Comparison of ENCODE assay signal across 1 cellular context in the genomic region with DNA sequence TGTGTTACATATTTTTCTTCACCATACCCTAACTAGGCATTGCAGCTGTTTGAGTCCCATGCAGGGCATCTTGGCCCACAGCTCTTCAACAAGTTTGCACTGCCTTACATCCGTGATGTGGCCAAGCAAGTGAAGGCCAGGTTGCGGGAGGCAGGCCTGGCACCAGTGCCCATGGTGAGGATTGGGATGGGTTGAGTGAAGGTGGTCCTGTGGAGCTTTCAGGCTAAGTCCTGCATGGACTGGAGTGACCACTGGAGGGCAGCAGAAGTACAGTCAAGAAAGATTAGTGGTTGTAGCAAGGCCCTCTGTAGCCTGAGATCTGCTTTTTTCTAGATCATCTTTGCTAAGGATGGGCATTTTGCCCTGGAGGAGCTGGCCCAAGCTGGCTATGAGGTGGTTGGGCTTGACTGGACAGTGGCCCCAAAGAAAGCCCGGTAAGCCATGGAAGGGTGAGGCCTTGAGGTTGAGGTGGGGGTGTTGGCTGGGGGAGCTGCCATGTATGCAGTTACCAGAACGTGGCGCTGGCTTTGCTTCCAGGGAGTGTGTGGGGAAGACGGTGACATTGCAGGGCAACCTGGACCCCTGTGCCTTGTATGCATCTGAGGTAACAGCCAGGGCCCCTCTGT.
A peak's percentile ranks its signal among the peaks of the same experiment; 100 is the strongest.
TF ChIP-seq lines count a peak whose summit lies in the region.

No MANE protein-coding gene starts in this region.

TF ChIP-seq in K562, 482 proteins besides CTCF, POLR2A, EP300 and RAD21 (continued from another document and continues in another):
- TF ChIP-seq ZBTB7A (IDR thresholded peaks at IDR 0.05; ENCODE audit: borderline replicate concordance, control insufficient read depth, low read depth, low read length) (no peak; the same call in 1 of the 2 replicates), HMG20A (CRISPR knock-in tag; conservative IDR thresholded peaks at IDR 0.05) (no peak), RBM14 (IDR thresholded peaks at IDR 0.05; ENCODE audit: borderline replicate concordance, insufficient read depth, low read depth, low read length) (no peak), PCBP2 (IDR thresholded peaks at IDR 0.05; ENCODE audit: low read depth, low read length, poor library complexity, severe bottlenecking) (no peak), KDM2B (CRISPR knock-in tag; IDR thresholded peaks at IDR 0.05) (no peak), EGR1 (conservative IDR thresholded peaks at IDR 0.05) (no peak), SAP30 (IDR thresholded peaks at IDR 0.05; ENCODE audit: borderline replicate concordance, insufficient read depth, low read depth, low read length, poor library complexity, severe bottlenecking) (no peak), POLR2H (tag; IDR thresholded peaks at IDR 0.05; ENCODE audit: low read depth) (no peak), ZZZ3 (IDR thresholded peaks at IDR 0.05) (no peak), ZNF57 (CRISPR knock-in tag; IDR thresholded peaks at IDR 0.05) (no peak), PURB (CRISPR knock-in tag; IDR thresholded peaks at IDR 0.05; ENCODE audit: low read depth) (no peak), HMG20B (CRISPR knock-in tag; IDR thresholded peaks at IDR 0.05) (no peak), KLF16 (IDR thresholded peaks at IDR 0.05) (no peak), ZBTB12 (CRISPR knock-in tag; IDR thresholded peaks at IDR 0.05) (no peak), HNRNPLL (IDR thresholded peaks at IDR 0.05; ENCODE audit: low read depth, low read length, poor library complexity, severe bottlenecking) (peak; percentile 9), MTA1 (IDR thresholded peaks at IDR 0.05; ENCODE audit: borderline replicate concordance) (no peak), ASH1L (IDR thresholded peaks at IDR 0.05; ENCODE audit: borderline replicate concordance, low read depth, partially characterized antibody) (no peak), ZNF445 (CRISPR knock-in tag; IDR thresholded peaks at IDR 0.05; ENCODE audit: low read depth) (no peak), MAZ (CRISPR knock-in tag; conservative IDR thresholded peaks at IDR 0.05 in 1 of 2, IDR thresholded peaks at IDR 0.05 in 1 of 2) (peak in 1 of 2 experiments; percentile 59; a peak in 2 of 4 replicates), BCL6 (CRISPR knock-in tag; IDR thresholded peaks at IDR 0.05) (0 out of 2 replicates have a peak, but pooled peaks have one; percentile 9), PYGO2 (tag; IDR thresholded peaks at IDR 0.05) (no peak), SAFB2 (IDR thresholded peaks at IDR 0.05; ENCODE audit: borderline replicate concordance, low read depth, low read length, severe bottlenecking) (no peak), ZSCAN32 (CRISPR knock-in tag; IDR thresholded peaks at IDR 0.05) (no peak), U2AF2 (optimal IDR thresholded peaks at IDR 0.05; ENCODE audit: low read depth, low read length) (no peak), ZNF77 (CRISPR knock-in tag; IDR thresholded peaks at IDR 0.05) (no peak), HLTF (IDR thresholded peaks at IDR 0.05) (no peak), CREB5 (CRISPR knock-in tag; IDR thresholded peaks at IDR 0.05) (no peak), BCOR (IDR thresholded peaks at IDR 0.05) (no peak; the same call in 1 of the 2 replicates), GATAD2A (IDR thresholded peaks at IDR 0.05) (0 out of 2 replicates have a peak, but pooled peaks have one; percentile 43), POLR3A (IDR thresholded peaks at IDR 0.05; ENCODE audit: borderline replicate concordance, extremely low read depth, insufficient read depth, insufficient read length) (no peak), ZC3H11A (IDR thresholded peaks at IDR 0.05; ENCODE audit: low read depth, low read length) (no peak), HOMEZ (CRISPR knock-in tag; IDR thresholded peaks at IDR 0.05) (no peak), POLR3G (IDR thresholded peaks at IDR 0.05; ENCODE audit: extremely low read depth, insufficient read length, insufficient replicate concordance) (no peak), FOXO4 (CRISPR knock-in tag; IDR thresholded peaks at IDR 0.05) (peak; percentile 5; the same call in 1 of the 2 replicates), ETV5 (CRISPR knock-in tag; IDR thresholded peaks at IDR 0.05; ENCODE audit: low read depth) (0 out of 2 replicates have a peak, but pooled peaks have one; percentile 54), NEUROD1 (IDR thresholded peaks at IDR 0.05; ENCODE audit: borderline replicate concordance, low read depth, low read length, partially characterized antibody) (peak; percentile 49), ARID2 (IDR thresholded peaks at IDR 0.05) (peak; percentile 92), MIER1 (IDR thresholded peaks at IDR 0.05; ENCODE audit: low read depth) (no peak; the same call in 1 of the 2 replicates), ZFPM2 (CRISPR knock-in tag; IDR thresholded peaks at IDR 0.05) (no peak), HDGF (IDR thresholded peaks at IDR 0.05) (peak; percentile 99; the same call in 1 of the 2 replicates), TCF3 (CRISPR knock-in tag; IDR thresholded peaks at IDR 0.05) (no peak; the same call in 1 of the 2 replicates), CTBP1 (IDR thresholded peaks at IDR 0.05; ENCODE audit: borderline replicate concordance) (peak; percentile 77), ZNF41 (CRISPR knock-in tag; conservative IDR thresholded peaks at IDR 0.05) (no peak; the same call in 1 of the 2 replicates), HDAC3 (IDR thresholded peaks at IDR 0.05; ENCODE audit: borderline replicate concordance, partially characterized antibody) (no peak), EZH2 (IDR thresholded peaks at IDR 0.05; ENCODE audit: borderline replicate concordance, low read depth, low read length) (no peak), ARNT (IDR thresholded peaks at IDR 0.05) (peak in 1 of 2 experiments; percentile 87; a peak in 2 of 4 replicates), SMAD1 (IDR thresholded peaks at IDR 0.05; ENCODE audit: low read depth, low read length, partially characterized antibody) (peak; percentile 21), FOXP1 (CRISPR knock-in tag; IDR thresholded peaks at IDR 0.05) (no peak), CREBBP (IDR thresholded peaks at IDR 0.05; ENCODE audit: low read depth, low read length) (no peak), RNF2 (IDR thresholded peaks at IDR 0.05) (no peak), RFX1 (IDR thresholded peaks at IDR 0.05) (no peak), RFX5 (IDR thresholded peaks at IDR 0.05; ENCODE audit: low read depth, low read length) (no peak), ZNF121 (CRISPR knock-in tag; conservative IDR thresholded peaks at IDR 0.05) (no peak), HNRNPK (IDR thresholded peaks at IDR 0.05; ENCODE audit: low read depth, low read length, poor library complexity, severe bottlenecking) (no peak), ZNF408 (CRISPR knock-in tag; IDR thresholded peaks at IDR 0.05; ENCODE audit: low read depth) (no peak), FOXK2 (conservative IDR thresholded peaks at IDR 0.05 in 1 of 2, IDR thresholded peaks at IDR 0.05 in 1 of 2; ENCODE audit: low read depth in 2 of 2) (0 out of 4 replicates have a peak, but pooled peaks of 1 of the 2 experiments have one; percentile 11), KLF6 (CRISPR knock-in tag; IDR thresholded peaks at IDR 0.05; ENCODE audit: borderline replicate concordance) (no peak), XRCC5 (IDR thresholded peaks at IDR 0.05; ENCODE audit: low read depth, low read length) (peak; percentile 96), SIRT6 (IDR thresholded peaks at IDR 0.05; ENCODE audit: low read depth, low read length) (no peak), MXI1 (IDR thresholded peaks at IDR 0.05; ENCODE audit: low read depth, low read length) (no peak), RBM39 (optimal IDR thresholded peaks at IDR 0.05; ENCODE audit: low read depth, low read length) (no peak), NR2C2 (CRISPR knock-in tag; IDR thresholded peaks at IDR 0.05) (no peak), NR2C2 (tag; IDR thresholded peaks at IDR 0.05) (no peak)
- TF ChIP-seq, protein P1, sequence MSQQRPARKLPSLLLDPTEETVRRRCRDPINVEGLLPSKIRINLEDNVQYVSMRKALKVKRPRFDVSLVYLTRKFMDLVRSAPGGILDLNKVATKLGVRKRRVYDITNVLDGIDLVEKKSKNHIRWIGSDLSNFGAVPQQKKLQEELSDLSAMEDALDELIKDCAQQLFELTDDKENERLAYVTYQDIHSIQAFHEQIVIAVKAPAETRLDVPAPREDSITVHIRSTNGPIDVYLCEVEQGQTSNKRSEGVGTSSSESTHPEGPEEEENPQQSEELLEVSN (IDR thresholded peaks at IDR 0.05; ENCODE audit: borderline replicate concordance in 1 of 2, extremely low read depth in 1 of 2, insufficient read depth in 1 of 2, insufficient read length in 1 of 2, low read depth in 1 of 2, low read length in 1 of 2, poor library complexity in 1 of 2, severe bottlenecking in 1 of 2), result no peak
- TF ChIP-seq, protein P2, sequence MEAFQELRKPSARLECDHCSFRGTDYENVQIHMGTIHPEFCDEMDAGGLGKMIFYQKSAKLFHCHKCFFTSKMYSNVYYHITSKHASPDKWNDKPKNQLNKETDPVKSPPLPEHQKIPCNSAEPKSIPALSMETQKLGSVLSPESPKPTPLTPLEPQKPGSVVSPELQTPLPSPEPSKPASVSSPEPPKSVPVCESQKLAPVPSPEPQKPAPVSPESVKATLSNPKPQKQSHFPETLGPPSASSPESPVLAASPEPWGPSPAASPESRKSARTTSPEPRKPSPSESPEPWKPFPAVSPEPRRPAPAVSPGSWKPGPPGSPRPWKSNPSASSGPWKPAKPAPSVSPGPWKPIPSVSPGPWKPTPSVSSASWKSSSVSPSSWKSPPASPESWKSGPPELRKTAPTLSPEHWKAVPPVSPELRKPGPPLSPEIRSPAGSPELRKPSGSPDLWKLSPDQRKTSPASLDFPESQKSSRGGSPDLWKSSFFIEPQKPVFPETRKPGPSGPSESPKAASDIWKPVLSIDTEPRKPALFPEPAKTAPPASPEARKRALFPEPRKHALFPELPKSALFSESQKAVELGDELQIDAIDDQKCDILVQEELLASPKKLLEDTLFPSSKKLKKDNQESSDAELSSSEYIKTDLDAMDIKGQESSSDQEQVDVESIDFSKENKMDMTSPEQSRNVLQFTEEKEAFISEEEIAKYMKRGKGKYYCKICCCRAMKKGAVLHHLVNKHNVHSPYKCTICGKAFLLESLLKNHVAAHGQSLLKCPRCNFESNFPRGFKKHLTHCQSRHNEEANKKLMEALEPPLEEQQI (IDR thresholded peaks at IDR 0.05), result no peak
- TF ChIP-seq, protein P3, sequence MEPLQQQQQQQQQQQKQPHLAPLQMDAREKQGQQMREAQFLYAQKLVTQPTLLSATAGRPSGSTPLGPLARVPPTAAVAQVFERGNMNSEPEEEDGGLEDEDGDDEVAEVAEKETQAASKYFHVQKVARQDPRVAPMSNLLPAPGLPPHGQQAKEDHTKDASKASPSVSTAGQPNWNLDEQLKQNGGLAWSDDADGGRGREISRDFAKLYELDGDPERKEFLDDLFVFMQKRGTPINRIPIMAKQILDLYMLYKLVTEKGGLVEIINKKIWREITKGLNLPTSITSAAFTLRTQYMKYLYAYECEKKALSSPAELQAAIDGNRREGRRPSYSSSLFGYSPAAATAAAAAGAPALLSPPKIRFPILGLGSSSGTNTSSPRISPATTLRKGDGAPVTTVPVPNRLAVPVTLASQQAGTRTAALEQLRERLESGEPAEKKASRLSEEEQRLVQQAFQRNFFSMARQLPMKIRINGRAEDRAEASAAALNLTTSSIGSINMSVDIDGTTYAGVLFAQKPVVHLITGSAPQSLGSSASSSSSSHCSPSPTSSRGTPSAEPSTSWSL (CRISPR knock-in tag; IDR thresholded peaks at IDR 0.05; ENCODE audit: borderline replicate concordance), result no peak
